Comparison of ENCODE assay signal across 30 cellular contexts in genomic region chr17:20988896-20989295, GRCh38.
"Had no signal": no experiment of that assay in that cellular context is flagged by ENCODE, and none has a peak within 500 bp of the region (broad histone marks: within the 10 kb centered on the region; RNA-seq: fewer than 3 reads in every experiment).

No MANE protein-coding gene starts in this region.

- H3K27me3 Mint-ChIP-seq: activated B cell treated with CpG ODN at 0.5 μM for 24 hours; activated CD4-positive, alpha-beta T cell treated with anti-CD3 and anti-CD28 coated beads, Interleukin-2, amount 10 ng/mL, durations not matched to agents 24 days and 14 days; activated CD8-positive, alpha-beta memory T cell treated with anti-CD3 and anti-CD28 coated beads, Interleukin-2, amount 10 ng/mL, durations not matched to agents 7 days and 5 days; activated naive CD8-positive, alpha-beta T cell; activated T-cell treated with anti-CD3 and anti-CD28 coated beads, Interleukin-2, amount 50 U/mL, for 24 hours; T-helper 17 cell had no signal

- H3K36me3 Mint-ChIP-seq: activated CD8-positive, alpha-beta memory T cell treated with anti-CD3 and anti-CD28 coated beads, Interleukin-2, amount 10 ng/mL, durations not matched to agents 7 days and 5 days; activated naive CD8-positive, alpha-beta T cell had no signal

- DNase-seq: activated B cell treated with CpG ODN at 0.5 μM for 24 hours; activated CD4-positive, alpha-beta T cell treated with anti-CD3 and anti-CD28 coated beads for 1 hour; activated CD4-positive, alpha-beta T cell treated with anti-CD3 and anti-CD28 coated beads, Interleukin-2, amount 10 ng/mL, durations not matched to agents 24 days and 14 days; activated CD4-positive, alpha-beta T cell treated with anti-CD3 and anti-CD28 coated beads, Interleukin-2, amount 50 U/mL, for 48 hours; activated CD8-positive, alpha-beta memory T cell treated with anti-CD3 and anti-CD28 coated beads, Interleukin-2, amount 10 ng/mL, durations not matched to agents 7 days and 5 days; activated gamma-delta T cell treated with Interleukin-2 at 50 U/mL for 16 hours; activated T-cell treated with anti-CD3 and anti-CD28 coated beads, Interleukin-2, amount 50 U/mL, for 24 hours; amygdala; brain microvascular endothelial cell; MG63; MV-4-11; NCI-H1105; NCI-H1436; NCI-H1694 treated with DMSO at 0.1 percent for 48 hours; NCI-H2029 treated with DMSO at 0.1 percent for 48 hours; NCI-H510A treated with DMSO at 0.1 percent for 48 hours; NCI-H69; NK-92 treated with Interleukin-12 subunit alpha and Interleukin-12 subunit beta, amount 100 ng/mL, for 24 hours; PC-3; SHP77; SW 1271; T-helper 9 cell had no signal

- H3K4me3 ChIP-seq: cardiac muscle cell, MG63, SJSA1 had no signal

- H3K9me3 ChIP-seq: MG63, SJSA1 had no signal

- ATAC-seq: activated CD8-positive, alpha-beta memory T cell treated with anti-CD3 and anti-CD28 coated beads, Interleukin-2, amount 10 ng/mL, durations not matched to agents 7 days and 5 days; PC-3; SK-N-SH treated with all-trans-retinoic acid at 6 μM for 48 hours; T-helper 17 cell had no signal

- H3K27ac Mint-ChIP-seq: activated B cell treated with CpG ODN at 0.5 μM for 24 hours; activated CD4-positive, alpha-beta T cell treated with anti-CD3 and anti-CD28 coated beads, Interleukin-2, amount 10 ng/mL, durations not matched to agents 24 days and 14 days; activated CD8-positive, alpha-beta memory T cell treated with anti-CD3 and anti-CD28 coated beads, Interleukin-2, amount 10 ng/mL, durations not matched to agents 7 days and 5 days; activated naive CD8-positive, alpha-beta T cell; activated T-cell treated with anti-CD3 and anti-CD28 coated beads, Interleukin-2, amount 50 U/mL, for 24 hours; activated T-helper 1 cell treated with anti-CD3 and anti-CD28 coated beads, Interleukin-12 subunit alpha, Interleukin-12 subunit beta, Interleukin-2, Interleukin-4 antibody, amounts not matched to agents 30 ng/mL and 10 ng/mL and 1 ng/mL, durations not matched to agents 14 hours and 24 hours and 36 hours; T-helper 17 cell had no signal

- H3K27ac ChIP-seq: brain microvascular endothelial cell, SJSA1 had no signal

- H3K36me3 ChIP-seq: brain microvascular endothelial cell, cardiac muscle cell, MG63, SJSA1 had no signal

- H3K9me3 Mint-ChIP-seq: activated B cell treated with CpG ODN at 0.5 μM for 24 hours; activated CD4-positive, alpha-beta T cell treated with anti-CD3 and anti-CD28 coated beads, Interleukin-2, amount 10 ng/mL, durations not matched to agents 24 days and 14 days; activated T-cell treated with anti-CD3 and anti-CD28 coated beads, Interleukin-2, amount 50 U/mL, for 24 hours; activated T-helper 1 cell treated with anti-CD3 and anti-CD28 coated beads, Interleukin-12 subunit alpha, Interleukin-12 subunit beta, Interleukin-2, Interleukin-4 antibody, amounts not matched to agents 30 ng/mL and 10 ng/mL and 1 ng/mL, durations not matched to agents 14 hours and 24 hours and 36 hours had no signal

- H3K4me3 Mint-ChIP-seq: activated B cell treated with CpG ODN at 0.5 μM for 24 hours; activated CD4-positive, alpha-beta T cell treated with anti-CD3 and anti-CD28 coated beads, Interleukin-2, amount 10 ng/mL, durations not matched to agents 24 days and 14 days; activated CD8-positive, alpha-beta memory T cell treated with anti-CD3 and anti-CD28 coated beads, Interleukin-2, amount 10 ng/mL, durations not matched to agents 7 days and 5 days; activated naive CD8-positive, alpha-beta T cell; activated T-cell treated with anti-CD3 and anti-CD28 coated beads, Interleukin-2, amount 50 U/mL, for 24 hours; activated T-helper 1 cell treated with anti-CD3 and anti-CD28 coated beads, Interleukin-12 subunit alpha, Interleukin-12 subunit beta, Interleukin-2, Interleukin-4 antibody, amounts not matched to agents 30 ng/mL and 10 ng/mL and 1 ng/mL, durations not matched to agents 14 hours and 24 hours and 36 hours; T-helper 17 cell had no signal

- H3K4me1 Mint-ChIP-seq: activated CD8-positive, alpha-beta memory T cell treated with anti-CD3 and anti-CD28 coated beads, Interleukin-2, amount 10 ng/mL, durations not matched to agents 7 days and 5 days had no signal

- H3K27me3 ChIP-seq: brain microvascular endothelial cell, cardiac muscle cell, MG63, SJSA1 had no signal

- FAIRE-seq: RCC 7860, TTC549 had no signal
